22 cellular contexts compared by ENCODE assay signal in the genomic region with DNA sequence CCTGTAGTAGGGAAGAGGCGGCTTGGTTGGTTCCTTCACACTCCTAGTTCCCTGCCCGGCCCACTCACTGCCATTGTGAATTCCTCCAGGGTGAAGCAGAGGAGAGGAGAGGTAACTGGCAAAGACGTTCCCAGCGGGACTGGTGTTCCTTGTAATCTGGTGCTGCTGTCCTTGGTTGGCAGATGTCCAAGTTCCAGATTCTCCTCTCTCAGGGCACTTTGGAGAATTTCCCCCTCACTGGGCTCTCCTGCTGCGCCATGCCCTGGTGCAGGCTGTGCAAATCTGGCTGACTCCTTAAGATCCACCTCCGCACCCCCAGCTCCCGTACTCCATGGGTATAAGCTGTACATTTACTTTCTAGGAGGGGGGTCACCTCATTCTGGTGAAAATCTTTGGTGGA. TPM values are rescaled to one million over a fixed set of nuclear protein-coding genes. Genes with fewer than 3 reads are reported as not detected.
"Had no signal": no experiment of that assay in that cellular context is flagged by ENCODE, and none has a peak within 500 bp of the region (broad histone marks: within the 10 kb centered on the region; RNA-seq: fewer than 3 reads in every experiment).

No MANE protein-coding gene starts in this region.

- H3K4me3 ChIP-seq: esophagus squamous epithelium, gastrocnemius medialis, lower lobe of right lung, sigmoid colon, smooth muscle cell, upper lobe of left lung had no signal

- H3K27ac ChIP-seq: esophagus squamous epithelium, lower lobe of right lung, sigmoid colon, upper lobe of left lung, WERI-Rb-1 had no signal

- H3K9me3 ChIP-seq: esophagus squamous epithelium, gastrocnemius medialis, lower lobe of right lung, sigmoid colon, upper lobe of left lung had no signal

- H3K36me3 ChIP-seq: gastrocnemius medialis, lower lobe of right lung, sigmoid colon, upper lobe of left lung, WERI-Rb-1 had no signal

- DNase-seq: activated CD4-positive, alpha-beta T cell treated with anti-CD3 and anti-CD28 coated beads, Interleukin-2, amount 10 ng/mL, durations not matched to agents 7 days and 5 days; activated CD4-positive, CD25-positive, alpha-beta regulatory T cell treated with anti-CD3 and anti-CD28 coated beads, Interleukin-2, amount 50 U/mL, for 72 hours; activated CD8-positive, alpha-beta T cell treated with anti-CD3 and anti-CD28 coated beads, Interleukin-2, amount 10 ng/mL, durations not matched to agents 7 days and 5 days; activated gamma-delta T cell; activated naive CD4-positive, alpha-beta T cell treated with anti-CD3 and anti-CD28 coated beads, Interleukin-2, amount 50 U/mL, for 16 hours; activated naive CD8-positive, alpha-beta T cell treated with anti-CD3 and anti-CD28 coated beads, Interleukin-2, amount 50 U/mL, for 24 hours; anterior cingulate cortex; central memory CD4-positive, alpha-beta T cell; esophagus squamous epithelium; gastrocnemius medialis; left colon; lower lobe of right lung; naive thymus-derived CD4-positive, alpha-beta T cell; occipital lobe; sigmoid colon; stimulated activated CD4-positive, alpha-beta T cell treated with anti-CD3 and anti-CD28 coated beads, Interleukin-15, amount 100 ng/mL, for 24 hours; T-cell; upper lobe of left lung; WERI-Rb-1 had no signal

- H3K27me3 ChIP-seq: esophagus squamous epithelium, gastrocnemius medialis, sigmoid colon, upper lobe of left lung had no signal

- ATAC-seq: activated CD8-positive, alpha-beta T cell treated with anti-CD3 and anti-CD28 coated beads, Interleukin-2, amount 10 ng/mL, durations not matched to agents 7 days and 5 days; activated naive CD8-positive, alpha-beta T cell treated with anti-CD3 and anti-CD28 coated beads, Interleukin-2, amount 50 U/mL, for 24 hours; gastrocnemius medialis; left colon; lower lobe of right lung; naive thymus-derived CD4-positive, alpha-beta T cell; stimulated activated memory B cell treated with anti-CD40 and anti-IgM and Interleukin-4, amounts not matched to agents 10 μg/mL and 1 μg/mL and 100 μg/mL, for 72 hours; T-cell had no signal

RNA-seq across cellular contexts. Expression of gene THSD4, which starts 37.3 kb away (rescaled TPM):
- total RNA-seq: activated CD4-positive, alpha-beta T cell treated with anti-CD3 and anti-CD28 coated beads, Interleukin-2, amount 10 ng/mL, durations not matched to agents 7 days and 5 days; activated CD8-positive, alpha-beta T cell treated with anti-CD3 and anti-CD28 coated beads, Interleukin-2, amount 10 ng/mL, durations not matched to agents 7 days and 5 days; activated T-helper 1 cell treated with anti-CD3 and anti-CD28 coated beads, Interleukin-12 subunit alpha, Interleukin-12 subunit beta, Interleukin-2, Interleukin-4 antibody, amounts not matched to agents 30 ng/mL and 10 ng/mL and 1 ng/mL, durations not matched to agents 14 hours and 24 hours and 36 hours; naive thymus-derived CD4-positive, alpha-beta T cell had no signal
